ENCODE assay signal across 1 cellular context in genomic region chr17:48555183-48555615, GRCh38.
TF ChIP-seq lines count a peak whose summit lies in the region.

No MANE protein-coding gene starts in this region.

TF ChIP-seq in IMR-90, 13 proteins besides CTCF, POLR2A, EP300 and RAD21:
- no peak for TF ChIP-seq RCOR1 (IDR thresholded peaks at IDR 0.05; ENCODE audit: insufficient replicate concordance, low read length)
- TF ChIP-seq, protein P1, sequence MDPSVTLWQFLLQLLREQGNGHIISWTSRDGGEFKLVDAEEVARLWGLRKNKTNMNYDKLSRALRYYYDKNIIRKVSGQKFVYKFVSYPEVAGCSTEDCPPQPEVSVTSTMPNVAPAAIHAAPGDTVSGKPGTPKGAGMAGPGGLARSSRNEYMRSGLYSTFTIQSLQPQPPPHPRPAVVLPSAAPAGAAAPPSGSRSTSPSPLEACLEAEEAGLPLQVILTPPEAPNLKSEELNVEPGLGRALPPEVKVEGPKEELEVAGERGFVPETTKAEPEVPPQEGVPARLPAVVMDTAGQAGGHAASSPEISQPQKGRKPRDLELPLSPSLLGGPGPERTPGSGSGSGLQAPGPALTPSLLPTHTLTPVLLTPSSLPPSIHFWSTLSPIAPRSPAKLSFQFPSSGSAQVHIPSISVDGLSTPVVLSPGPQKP (IDR thresholded peaks at IDR 0.05; ENCODE audit: borderline replicate concordance, low read depth, low read length): no peak
- peak; percentile 95 for TF ChIP-seq MAZ (IDR thresholded peaks at IDR 0.05; ENCODE audit: borderline replicate concordance, low read depth, low read length)
- TF ChIP-seq CEBPB (IDR thresholded peaks at IDR 0.05; ENCODE audit: low read depth, low read length): 0 out of 2 replicates have a peak, but pooled peaks have one; percentile 6
- TF ChIP-seq USF2 (IDR thresholded peaks at IDR 0.05; ENCODE audit: low read depth, low read length): peak; percentile 66; the same call in 1 of the 2 replicates
